Comparison of ENCODE assay signal across 8 cellular contexts in genomic region chr15:73053398-73053723, GRCh38. TPM values are rescaled to one million over a fixed set of nuclear protein-coding genes. Genes with fewer than 3 reads are reported as not detected.
A peak's percentile ranks its signal among the peaks of the same experiment; 100 is the strongest.
DNase-seq lines count a peak whose midpoint lies in the region; ATAC-seq and TF ChIP-seq lines count a peak whose summit lies in the region.

No MANE protein-coding gene starts in this region.

- CTCF ChIA-PET in T-cell (lab: Charles Lee) = interaction anchor here in 1 of 2 donors (0.8 to 1.4 kb wide), 2 partner anchors 29 to 271 kb away, joined by 3 read pairs; no protein-coding TSS in a partner anchor

- intact Hi-C loops in gastrocnemius medialis (cut with DNase I; ENCODE audit: low total_unique reads) = loop anchor here (5.0 kb wide), 1 partner anchor 56 kb away; no protein-coding TSS in a partner anchor

- peak overlapping the region; percentile 81 to 84 (median 82) for H3K4me3 Mint-ChIP-seq in T-cell

- ATAC-seq in T-cell (replicated peaks in 1 of 4) = no peak
- no peak for ATAC-seq in gastrocnemius medialis
- no peak for ATAC-seq in GM19328 (IDR thresholded peaks at IDR 0.05; ENCODE audit: unreplicated experiment)

- H3K9me3 ChIP-seq in gastrocnemius medialis = no peaks in the 10 kb centered on the region

- no peaks in the 10 kb centered on the region for H3K36me3 Mint-ChIP-seq in T-cell

- H3K4me3 ChIP-seq in GM08714 (ENCODE audit: low read length) (peak overlapping the region; percentile 57), foreskin fibroblast (ENCODE audit: low read depth in 1 of 2, low read length in 2 of 2) (peak overlapping the region; percentile 64 to 69), gastrocnemius medialis (peak overlapping the region; percentile 76 to 97 (median 83))

- H3K36me3 ChIP-seq in gastrocnemius medialis = no peaks in the 10 kb centered on the region

- H3K27me3 ChIP-seq in gastrocnemius medialis = no peaks in the 10 kb centered on the region

- H3K27me3 Mint-ChIP-seq in T-cell = peaks cover 7 to 12% of the 10 kb centered on the region in 2 donors

- in situ Hi-C loops in gastrocnemius medialis (cut with MboI; ENCODE audit: low sequenced_read_pairs in 4 of 4) (no loop called here), GM13977 (cut with MboI; ENCODE audit: low pct_unique_long_range_greater_than_20kb, low sequenced_read_pairs, unreplicated experiment) (no loop called here)

- no peak for TF ChIP-seq CTCF in foreskin fibroblast (IDR thresholded peaks at IDR 0.05; ENCODE audit: low read depth, low read length)
- TF ChIP-seq CTCF in gastrocnemius medialis (IDR thresholded peaks at IDR 0.05 in 4 of 5, conservative IDR thresholded peaks at IDR 0.05 in 1 of 5) = no peak
- no peak for TF ChIP-seq CTCF in GM13977 (IDR thresholded peaks at IDR 0.05; ENCODE audit: extremely low read depth, insufficient read depth, missing control alignments)

- POLR2A ChIA-PET in T-cell (lab: Charles Lee) = no interaction called here

- no peaks in the 10 kb centered on the region for H3K9me3 Mint-ChIP-seq in T-cell

- no peak for TF ChIP-seq POLR2A in gastrocnemius medialis (IDR thresholded peaks at IDR 0.05)

- H3K4me1 Mint-ChIP-seq in T-cell = peaks cover 12 to 13% (median 12%) of the 10 kb centered on the region in 3 donors

- H3K4me1 ChIP-seq in gastrocnemius medialis = peaks cover 23 to 47% of the 10 kb centered on the region in 2 donors

- H3K27ac Mint-ChIP-seq in T-cell = peak overlapping the region; percentile 57 to 62

- H3K27ac ChIP-seq in gastrocnemius medialis = peak overlapping the region; percentile 88 to 99 (median 93)

- DNase-seq in T-cell = peak in 2 of 34 experiments; percentile 8 to 10
- no peak for DNase-seq in foreskin fibroblast
- no peak for DNase-seq in gastrocnemius medialis
- no peak for DNase-seq in GM13977 (ENCODE audit: low spot score)
- no peak for DNase-seq in NK-92 treated with Interleukin-12 subunit alpha and Interleukin-12 subunit beta, amount 100 ng/mL, for 24 hours (lab: John Stamatoyannopoulos, UW)
- DNase-seq in D341Med (ENCODE audit: low spot score) = no peak

RNA-seq across cellular contexts. Expression of gene NEO1, which starts 1.1 kb away (rescaled TPM):
- total RNA-seq in T-cell (10 to 100 TPM in 3 of 5 donors, 1 to 10 TPM in 2; 5.0 to 16.6 (median 10.2) TPM), gastrocnemius medialis (10 to 100 TPM; 13.8 to 32.0 (median 20.3) TPM)
